Comparison of ENCODE assay signal across 9 cellular contexts in the genomic region with DNA sequence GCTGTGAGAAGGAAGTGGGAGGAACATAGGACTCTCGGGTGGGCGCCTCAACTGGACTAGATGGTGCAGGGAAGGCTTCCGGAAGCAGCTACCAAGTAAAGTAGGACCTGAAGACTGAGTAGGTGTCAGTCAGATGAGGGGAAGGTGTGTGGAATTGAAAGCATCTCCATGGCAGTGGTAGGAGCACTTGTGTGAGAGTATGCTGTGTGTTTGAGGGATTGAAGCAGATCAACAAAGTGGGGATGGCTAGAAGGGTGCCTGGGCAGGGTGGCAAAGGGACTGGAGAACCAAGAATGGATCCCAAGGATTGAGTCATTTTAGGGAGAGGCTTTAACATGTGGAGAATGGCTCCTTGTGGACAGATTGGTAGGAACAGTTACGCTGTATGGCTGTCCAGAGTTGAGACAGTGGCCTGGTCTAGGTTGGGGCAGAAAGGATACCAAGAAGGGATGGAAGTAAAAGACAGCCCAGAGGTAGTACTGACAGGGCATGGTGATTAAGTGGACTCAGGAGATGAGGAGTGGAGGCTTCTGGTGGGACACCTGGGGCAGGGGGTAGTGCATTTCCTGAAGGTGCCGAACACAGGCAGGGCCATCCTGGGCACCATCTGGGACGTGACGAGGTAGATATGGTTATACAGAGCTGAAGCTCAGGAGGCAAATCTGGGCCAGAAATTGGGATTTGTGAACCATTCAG. TPM values are rescaled to one million over a fixed set of nuclear protein-coding genes. Genes with fewer than 3 reads are reported as not detected.
DNase-seq lines count a peak whose midpoint lies in the region; ATAC-seq and TF ChIP-seq lines count a peak whose summit lies in the region.
"Had no signal": no experiment of that assay in that cellular context is flagged by ENCODE, and none has a peak within 500 bp of the region (broad histone marks: within the 10 kb centered on the region; RNA-seq: fewer than 3 reads in every experiment).

No MANE protein-coding gene starts in this region.

- H3K4me1 ChIP-seq in RWPE2 (ENCODE audit: insufficient read depth, poor library complexity, severe bottlenecking) (peaks cover 23% of the 10 kb centered on the region), trophoblast cell (ENCODE audit: control insufficient read depth in 1 of 2, insufficient read depth in 2 of 2, low read length in 2 of 2) (peaks cover 17 to 22% of the 10 kb centered on the region in 2 experiments)

- H3K27me3 ChIP-seq in RWPE2 (ENCODE audit: insufficient read depth, poor library complexity, severe bottlenecking) (no peaks in the 10 kb centered on the region), trophoblast cell (ENCODE audit: insufficient read depth, low read length) (no peaks in the 10 kb centered on the region)

- H2BK12ac ChIP-seq in trophoblast cell (ENCODE audit: low read length) = no peak overlapping the region

- H3K36me3 ChIP-seq in RWPE2 (ENCODE audit: low read depth) (peaks cover 25% of the 10 kb centered on the region), trophoblast cell (ENCODE audit: control insufficient read depth in 1 of 2, insufficient read depth in 2 of 2, low read length in 2 of 2) (peaks cover 8 to 13% of the 10 kb centered on the region in 2 experiments)

- H3K9me3 ChIP-seq in RWPE2 (ENCODE audit: severe bottlenecking) (no peaks in the 10 kb centered on the region), trophoblast cell (ENCODE audit: insufficient read depth, low read depth, low read length) (peaks cover 2% of the 10 kb centered on the region)

- no peak overlapping the region for H3K23ac ChIP-seq in trophoblast cell (ENCODE audit: low read length)

- no peak overlapping the region for H4K91ac ChIP-seq in trophoblast cell (ENCODE audit: low read depth, low read length)

- no peak for ATAC-seq in RWPE2 (ENCODE audit: low read depth)
- no peak for ATAC-seq in GM21515 (IDR thresholded peaks at IDR 0.05; ENCODE audit: unreplicated experiment)
- no peak for ATAC-seq in GM19467 (IDR thresholded peaks at IDR 0.05; ENCODE audit: unreplicated experiment)

- no peak overlapping the region for H4K8ac ChIP-seq in trophoblast cell (ENCODE audit: low read depth, low read length)

- H2BK5ac ChIP-seq in trophoblast cell (ENCODE audit: low read depth, low read length, poor library complexity) = no peak overlapping the region

- H3K18ac ChIP-seq in trophoblast cell (ENCODE audit: low read length) = peak overlapping the region; percentile 33

- H3K27ac ChIP-seq in RWPE2 (ENCODE audit: poor library complexity, severe bottlenecking) (peak overlapping the region; percentile 59), trophoblast cell (ENCODE audit: low read depth, low read length) (no peak overlapping the region)

- H3K4ac ChIP-seq in trophoblast cell (ENCODE audit: low read depth, low read length) = peak overlapping the region; percentile 80

- no peak overlapping the region for H2AFZ ChIP-seq in trophoblast cell (ENCODE audit: insufficient read depth, low read length, poor library complexity)

- peak overlapping the region; percentile 52 for H3K4me3 ChIP-seq in RWPE2 (ENCODE audit: severe bottlenecking)
- peak overlapping the region; percentile 88 for H3K4me3 ChIP-seq in epithelial cell of esophagus (ENCODE audit: low read length)
- peak overlapping the region; percentile 32 for H3K4me3 ChIP-seq in trophoblast cell (ENCODE audit: low read depth, low read length)

- TF ChIP-seq CTCF in RWPE2 (IDR thresholded peaks at IDR 0.05; ENCODE audit: poor library complexity, severe bottlenecking) (no peak), epithelial cell of esophagus (IDR thresholded peaks at IDR 0.05; ENCODE audit: insufficient read depth, low read depth, low read length, missing control alignments) (no peak)

- H2AK5ac ChIP-seq in trophoblast cell (ENCODE audit: low read length) = no peak overlapping the region

- H2BK120ac ChIP-seq in trophoblast cell (ENCODE audit: insufficient read depth, low read length, poor library complexity) = no peak overlapping the region

- H3K4me2 ChIP-seq in trophoblast cell (ENCODE audit: low read length) = peak overlapping the region; percentile 79

- peaks cover 17% of the 10 kb centered on the region for H3K79me1 ChIP-seq in trophoblast cell (ENCODE audit: low read length)

- peak; percentile 20 for DNase-seq in ELR (ENCODE audit: low read depth)
- no peak for DNase-seq in RWPE2 (ENCODE audit: low spot score)
- DNase-seq in epithelial cell of esophagus (ENCODE audit: low read depth) = no peak
- DNase-seq in trophoblast cell = no peak
- DNase-seq in OCI-M1 (lab: John Stamatoyannopoulos, UW) = no peak
- DNase-seq in NCI-H146 treated with DMSO at 0.1 percent for 48 hours (lab: John Stamatoyannopoulos, UW; ENCODE audit: unreplicated experiment) = no peak
- DNase-seq: stimulated activated CD4-positive, alpha-beta T cell treated with anti-CD3 and anti-CD28 coated beads, Interleukin-15, amount 100 ng/mL, for 24 hours had no signal

- H3K14ac ChIP-seq in trophoblast cell (ENCODE audit: low read length) = peak overlapping the region; percentile 22

- no CpG with 5 or more reads among the region's 7 CpGs for WGBS in trophoblast cell (ENCODE audit: extremely low coverage, insufficient coverage, insufficient read length)

- H4K12ac ChIP-seq in trophoblast cell (ENCODE audit: low read depth, low read length) = no peak overlapping the region

- H3K79me2 ChIP-seq in trophoblast cell (ENCODE audit: control insufficient read depth, insufficient read depth, low read length, poor library complexity) = peaks cover 23% of the 10 kb centered on the region

- no peak overlapping the region for H3K9ac ChIP-seq in trophoblast cell (ENCODE audit: low read length)

RNA-seq across cellular contexts. Expression of a gene that starts 1.5 kb away (rescaled TPM):
- 68.9 TPM in 2 replicates for polyA plus RNA-seq in trophoblast cell (2013)

RNA-seq across cellular contexts. Expression of a gene that starts 4.2 kb away (rescaled TPM):
- polyA plus RNA-seq in trophoblast cell (2013) = 247 and 254 TPM in 2 replicates

RNA-seq across cellular contexts. Expression of a gene that starts 42.7 kb away (rescaled TPM):
- 0.14 and 0.19 TPM in 2 replicates for polyA plus RNA-seq in trophoblast cell (2013)

Comparison
In these comparisons a context has a peak if more than half of its experiments do, and no peak if none do; other contexts are left out.
1. H3K4me3 ChIP-seq: peak in every context shown above with its lines; median percentile 88 in epithelial cell of esophagus; 52 in RWPE2; 32 in trophoblast cell.